In the genomic region with DNA sequence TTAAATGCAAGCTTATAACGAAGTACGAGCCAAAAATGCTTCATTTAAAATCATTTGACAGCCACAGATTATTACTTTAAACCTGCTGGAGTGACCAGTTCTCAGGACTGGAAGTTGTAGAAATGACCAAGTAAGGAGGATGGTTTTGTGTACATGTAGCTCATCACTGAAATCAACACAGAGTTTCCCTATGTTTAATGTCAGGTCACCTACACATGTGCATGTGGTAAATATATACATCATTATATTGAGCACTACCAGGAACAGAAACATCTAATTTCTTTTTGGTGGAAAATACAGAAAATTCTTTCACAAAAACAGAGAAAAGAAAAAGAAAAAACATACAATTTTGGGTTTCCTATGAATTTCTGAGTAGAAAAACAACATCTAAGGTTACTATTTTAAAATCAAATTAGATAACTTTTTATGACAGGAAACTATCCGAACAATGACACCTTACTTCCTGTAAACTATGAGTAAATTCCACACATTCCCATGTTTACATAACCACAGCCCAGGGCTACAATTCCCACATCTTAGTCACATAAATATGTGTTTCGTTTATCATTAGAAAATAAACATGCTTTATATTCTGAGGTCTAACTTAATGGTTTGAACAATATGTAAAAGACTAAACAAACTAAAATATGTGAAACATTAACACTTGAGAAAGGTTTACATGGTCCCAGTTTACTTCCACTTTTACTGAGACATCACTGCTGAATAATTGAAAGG, we compare ENCODE assay signal across 14 cellular contexts.
DNase-seq lines count a peak whose midpoint lies in the region; ATAC-seq, FAIRE-seq and TF ChIP-seq lines count a peak whose summit lies in the region.
"Had no signal": no experiment of that assay in that cellular context is flagged by ENCODE, and none has a peak within 500 bp of the region (broad histone marks: within the 10 kb centered on the region; RNA-seq: fewer than 3 reads in every experiment).

No MANE protein-coding gene starts in this region.

- no peak overlapping the region for H2AFZ ChIP-seq in H1 (ENCODE audit: low read length)
- H2AFZ ChIP-seq: parathyroid adenoma had no signal

- no peaks in the 10 kb centered on the region for H3K23me2 ChIP-seq in H1 (ENCODE audit: low read depth, low read length)

- H2BK5ac ChIP-seq in H1 (ENCODE audit: low read depth, low read length) = no peak overlapping the region

- no peaks in the 10 kb centered on the region for H3K79me1 ChIP-seq in H1 (ENCODE audit: low read depth, low read length)

- peak overlapping the region; percentile 51 for H4K5ac ChIP-seq in H1 (ENCODE audit: insufficient read length, low read depth, low read length)

- H3K79me2 ChIP-seq in H1 (ENCODE audit: control insufficient read depth in 1 of 2, insufficient read depth in 2 of 2, low read length in 2 of 2) = no peaks in the 10 kb centered on the region
- H3K79me2 ChIP-seq: parathyroid adenoma had no signal

- no peak for ATAC-seq in GM21390 (IDR thresholded peaks at IDR 0.05; ENCODE audit: unreplicated experiment)
- ATAC-seq: T-cell had no signal

- no peak for TF ChIP-seq CTCF in H1 (IDR thresholded peaks at IDR 0.05; ENCODE audit: control extremely low read depth in 1 of 3, insufficient read depth in 1 of 3, low read depth in 1 of 3, low read length in 3 of 3)

- H2BK15ac ChIP-seq in H1 (ENCODE audit: low read length) = no peak overlapping the region

- DNase-seq in EL (peak; percentile 84), NCI-H460 (ENCODE audit: extremely low read depth, low read depth) (peak; percentile 39), H1 (ENCODE audit: low read depth in 1 of 2, low spot score in 2 of 2) (no peak), non-pigmented ciliary epithelial cell (ENCODE audit: low read depth) (peak; percentile 55), T-helper 1 cell (no peak), mesenteric fat pad (ENCODE audit: low spot score) (no peak), HuH-7.5 (ENCODE audit: low spot score) (no peak)
- DNase-seq: aorta, esophagus squamous epithelium, NCI-H446 treated with DMSO at 0.1 percent for 48 hours, T-cell had no signal

- no peak overlapping the region for H3K14ac ChIP-seq in H1 (ENCODE audit: insufficient read length)

- no peak overlapping the region for H3K4me2 ChIP-seq in H1 (ENCODE audit: insufficient read depth in 1 of 2, low read depth in 2 of 2, low read length in 2 of 2)

- H4K8ac ChIP-seq in H1 (ENCODE audit: extremely low read depth, insufficient read depth, low read length) = no peak overlapping the region

- TF ChIP-seq EP300 in H1 (IDR thresholded peaks at IDR 0.05; ENCODE audit: borderline replicate concordance in 1 of 2, low read depth in 2 of 2, low read length in 2 of 2) = no peak

- no peak overlapping the region for H3K9ac ChIP-seq in H1 (replicated peaks in 1 of 4; ENCODE audit: extremely low read depth in 1 of 4, low read depth in 3 of 4, low read length in 3 of 4)
- H3K9ac ChIP-seq: parathyroid adenoma had no signal

- H2BK120ac ChIP-seq in H1 (replicated peaks; ENCODE audit: low read depth, low read length) = no peak overlapping the region

- WGBS in H1 (ENCODE audit: extremely low coverage in 1 of 2, insufficient coverage in 1 of 2, insufficient read length in 1 of 2, insufficient replicate concordance in 2 of 2, low coverage in 1 of 2, low lambda C conversion rate in 2 of 2, missing lambda C conversion rate in 1 of 2), 2 experiments = 88% methylated on average over 4 of the region's 4 CpGs; no CpG with 5 or more reads in 1 of the 2 experiments

- H4K91ac ChIP-seq in H1 (replicated peaks; ENCODE audit: insufficient read length, low read length) = no peak overlapping the region

- H4K20me1 ChIP-seq in H1 (replicated peaks in 1 of 2; ENCODE audit: control insufficient read depth in 1 of 2, insufficient read depth in 2 of 2, low read length in 2 of 2) = no peaks in the 10 kb centered on the region

- no peak overlapping the region for H3K27ac ChIP-seq in H1 (ENCODE audit: low read depth, low read length)
- H3K27ac ChIP-seq: esophagus squamous epithelium, parathyroid adenoma had no signal

- H3K27me3 ChIP-seq in H1 (replicated peaks in 1 of 4; ENCODE audit: control insufficient read depth in 3 of 4, extremely low read depth in 1 of 4, insufficient read depth in 3 of 4, low read length in 3 of 4) = no peaks in the 10 kb centered on the region
- H3K27me3 ChIP-seq: esophagus squamous epithelium had no signal

- no peak overlapping the region for H3K18ac ChIP-seq in H1 (ENCODE audit: extremely low read depth, low read length)

- no peak overlapping the region for H2AK5ac ChIP-seq in H1 (ENCODE audit: low read depth, low read length)

- H3K4me3 ChIP-seq in H1 (ENCODE audit: extremely low read depth in 1 of 4, insufficient read depth in 2 of 4, low read depth in 3 of 4, low read length in 4 of 4) = no peak overlapping the region
- H3K4me3 ChIP-seq: esophagus squamous epithelium had no signal

- no peak overlapping the region for H3K23ac ChIP-seq in H1 (ENCODE audit: insufficient read length)

- H3K56ac ChIP-seq in H1 (replicated peaks; ENCODE audit: insufficient read length, low read depth, low read length) = no peak overlapping the region

- H3K36me3 ChIP-seq in H1 (ENCODE audit: control insufficient read depth in 2 of 4, insufficient read depth in 4 of 4, low read length in 3 of 4) = no peaks in the 10 kb centered on the region
- H3K36me3 ChIP-seq: esophagus squamous epithelium had no signal

- no peak overlapping the region for H2BK20ac ChIP-seq in H1 (ENCODE audit: low read length)

- CTCF ChIA-PET in H1 (lab: Charles Lee; ENCODE audit: partially characterized antibody) = no interaction called here

- H2BK12ac ChIP-seq in H1 (ENCODE audit: low read depth, low read length) = no peak overlapping the region

- FAIRE-seq in H1 (lab: Jason Lieb, UNC) = no peak
- FAIRE-seq: GM18507 had no signal

- POLR2A ChIA-PET in H1 (lab: Charles Lee; ENCODE audit: partially characterized antibody) = interaction anchor here (1.2 kb wide), 1 partner anchor 29 kb away, joined by 3 read pairs; no protein-coding TSS in a partner anchor

- H3K4ac ChIP-seq in H1 (replicated peaks; ENCODE audit: insufficient read length, low read depth, low read length) = no peak overlapping the region

- no peaks in the 10 kb centered on the region for H3K9me3 ChIP-seq in H1 (ENCODE audit: insufficient read depth in 2 of 2, low read depth in 1 of 2, low read length in 1 of 2)
- H3K9me3 ChIP-seq: esophagus squamous epithelium had no signal

- no peak for TF ChIP-seq POLR2A in H1 (IDR thresholded peaks at IDR 0.05; ENCODE audit: control extremely low read depth in 1 of 2, low read depth in 2 of 2, low read length in 2 of 2)

- TF ChIP-seq RAD21 in H1 (IDR thresholded peaks at IDR 0.05 in 1 of 2, conservative IDR thresholded peaks at IDR 0.05 in 1 of 2; ENCODE audit: low read depth in 2 of 2, low read length in 2 of 2) = no peak

- peaks cover 0 to 10% (median 6%) of the 10 kb centered on the region in 4 experiments; a peak in 4 of 7 replicates for H3K4me1 ChIP-seq in H1 (replicated peaks in 1 of 4; ENCODE audit: control insufficient read depth in 3 of 4, insufficient read depth in 4 of 4, low read length in 3 of 4)
- H3K4me1 ChIP-seq: esophagus squamous epithelium, parathyroid adenoma had no signal

TF ChIP-seq in H1, 55 proteins besides CTCF, POLR2A, EP300 and RAD21:
- TF ChIP-seq TEAD4 (IDR thresholded peaks at IDR 0.05; ENCODE audit: low read depth, low read length) (peak; percentile 43; the same call in 1 of the 2 replicates), ASH2L (IDR thresholded peaks at IDR 0.05; ENCODE audit: low read length) (no peak)

Comparison
In these comparisons a context has a peak if more than half of its experiments do, and no peak if none do; other contexts are left out.
1. DNase-seq: peak in EL (single experiment), NCI-H460 (single experiment) and non-pigmented ciliary epithelial cell (single experiment); none in H1 (0 of 2), T-helper 1 cell (0 of 5), mesenteric fat pad (single experiment) and HuH-7.5 (single experiment).